Comparison of ENCODE assay signal across 8 cellular contexts in the genomic region with DNA sequence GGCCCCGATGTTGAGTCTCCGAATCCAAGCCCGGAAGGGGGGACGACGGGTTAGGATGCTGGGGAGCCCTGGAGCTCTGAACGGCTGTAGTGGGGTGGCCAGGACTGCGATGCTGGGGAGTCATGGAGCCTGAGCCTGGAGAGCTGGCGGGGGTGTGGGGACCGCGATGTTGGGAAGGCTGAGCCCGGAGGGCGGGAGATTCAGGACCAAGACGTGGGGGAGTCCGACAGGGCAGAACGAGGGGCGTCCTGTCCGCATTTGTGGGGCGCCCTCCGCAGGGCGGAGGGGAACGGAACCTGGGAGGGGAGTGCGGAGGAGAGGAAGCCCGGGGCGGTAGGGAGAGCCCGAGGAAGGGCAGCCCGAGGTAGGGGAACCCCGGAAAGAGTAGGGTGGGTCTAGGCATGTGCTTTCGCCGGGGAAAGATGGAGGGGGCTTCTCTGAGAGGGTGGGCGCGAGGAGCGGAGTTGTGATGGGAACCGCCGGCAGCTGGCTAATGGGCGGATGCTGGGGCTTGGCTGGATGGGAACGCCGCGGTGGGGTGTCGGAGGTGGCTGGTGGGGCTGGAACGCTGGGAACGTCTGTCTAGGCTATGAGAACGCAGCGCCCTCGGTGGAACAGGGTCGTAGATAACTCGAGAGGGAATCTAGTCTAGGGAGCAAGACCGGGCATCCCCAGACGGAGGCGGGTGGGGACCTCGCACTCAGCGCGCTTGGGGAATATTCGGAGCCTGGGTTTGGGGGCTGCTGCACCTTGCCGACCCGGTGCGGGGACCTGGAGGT. TPM values are rescaled to one million over a fixed set of nuclear protein-coding genes. Genes with fewer than 3 reads are reported as not detected.
DNase-seq lines count a peak whose midpoint lies in the region; ATAC-seq and TF ChIP-seq lines count a peak whose summit lies in the region.

No MANE protein-coding gene starts in this region.

- peaks cover 27% of the 10 kb centered on the region for H3K36me3 Mint-ChIP-seq in dendritic cell treated with granulocyte-macrophage colony-stimulating factor and Interleukin-4, amounts not matched to agents 40 ng/mL and 50 ng/mL, for 4 days (ENCODE audit: low read depth)

- H3K27ac ChIP-seq in HUES6 (ENCODE audit: low read depth, low read length) (no peak overlapping the region), VCaP (peak overlapping the region; percentile 63; the same call in 1 of the 2 replicates)

- TF ChIP-seq CTCF in VCaP (conservative IDR thresholded peaks at IDR 0.05): no peak

- H3K4me1 Mint-ChIP-seq in dendritic cell treated with granulocyte-macrophage colony-stimulating factor and Interleukin-4, amounts not matched to agents 40 ng/mL and 50 ng/mL, for 4 days (ENCODE audit: low read depth): peaks cover 27% of the 10 kb centered on the region

- peak overlapping the region; percentile 99 for H3K4me3 Mint-ChIP-seq in dendritic cell treated with granulocyte-macrophage colony-stimulating factor and Interleukin-4, amounts not matched to agents 40 ng/mL and 50 ng/mL, for 4 days

- H3K9me3 Mint-ChIP-seq in dendritic cell treated with granulocyte-macrophage colony-stimulating factor and Interleukin-4, amounts not matched to agents 40 ng/mL and 50 ng/mL, for 4 days: no peaks in the 10 kb centered on the region

- peak overlapping the region; percentile 78 for H3K9ac ChIP-seq in HUES6 (ENCODE audit: low read length)

- in situ Hi-C loops in G401 (cut with HindIII; ENCODE audit: low sequenced_read_pairs): no loop called here

- H3K27me3 Mint-ChIP-seq in dendritic cell treated with granulocyte-macrophage colony-stimulating factor and Interleukin-4, amounts not matched to agents 40 ng/mL and 50 ng/mL, for 4 days: no peaks in the 10 kb centered on the region

- H3K36me3 ChIP-seq in HUES6 (ENCODE audit: control insufficient read depth, insufficient read depth, low read length): no peaks in the 10 kb centered on the region

- DNase-seq in G401 (ENCODE audit: low spot score) (peak; percentile 53), medulla oblongata (ENCODE audit: extremely low spot score) (peak; percentile 67), mesenteric fat pad (ENCODE audit: low spot score) (no peak)
- peak; percentile 24 for DNase-seq in stimulated activated CD8-positive, alpha-beta memory T cell treated with anti-CD3 and anti-CD28 coated beads, Interleukin-15, amount 100 ng/mL, for 24 hours (ENCODE audit: low read depth)

- peak; percentile 59 for ATAC-seq in GM21447 (IDR thresholded peaks at IDR 0.05; ENCODE audit: unreplicated experiment)

- H3K27ac Mint-ChIP-seq in dendritic cell treated with granulocyte-macrophage colony-stimulating factor and Interleukin-4, amounts not matched to agents 40 ng/mL and 50 ng/mL, for 4 days: peak overlapping the region; percentile 83

- H3K4me1 ChIP-seq in HUES6 (ENCODE audit: control insufficient read depth, insufficient read depth, low read length): peaks cover 23% of the 10 kb centered on the region

- peaks cover 20% of the 10 kb centered on the region for H3K27me3 ChIP-seq in HUES6 (ENCODE audit: control insufficient read depth, insufficient read depth, low read length)

- peak overlapping the region; percentile 73 for H3K4me3 ChIP-seq in HUES6 (ENCODE audit: low read depth, low read length)

- no peaks in the 10 kb centered on the region for H3K9me3 ChIP-seq in HUES6 (ENCODE audit: control insufficient read depth, insufficient read depth, low read depth, low read length)

- intact Hi-C loops in dendritic cell treated with granulocyte-macrophage colony-stimulating factor and Interleukin-4, amounts not matched to agents 40 ng/mL and 50 ng/mL, for 4 days (cut with micrococcal nuclease): loop anchor here (1.0 to 5.0 kb wide), 2 partner anchors 77 to 215 kb away; a partner anchor contains a TSS

RNA-seq across cellular contexts. Expression of a gene that starts 0.7 kb away (rescaled TPM):
- total RNA-seq in G401 (2014; rRNA removed; shearing (Covaris generic)): 26.0 and 29.6 TPM in 2 replicates
- total RNA-seq in mesenteric fat pad: 3.9 TPM

RNA-seq across cellular contexts. Expression of a gene that starts 57.5 kb away (rescaled TPM):
- total RNA-seq in G401 (2014; rRNA removed; shearing (Covaris generic)): 20.7 and 29.2 TPM in 2 replicates
- total RNA-seq in mesenteric fat pad: 10.4 TPM
